1 cellular context compared by ENCODE assay signal in genomic region chr2:23924589-23925359, GRCh38.
TF ChIP-seq lines count a peak whose summit lies in the region.

No MANE protein-coding gene starts in this region.

TF ChIP-seq in IMR-90, 13 proteins besides CTCF, POLR2A, EP300 and RAD21:
- TF ChIP-seq RCOR1 (IDR thresholded peaks at IDR 0.05; ENCODE audit: insufficient replicate concordance, low read length) (no peak), ELK1 (IDR thresholded peaks at IDR 0.05; ENCODE audit: borderline replicate concordance, low read depth, low read length) (no peak), FOS (IDR thresholded peaks at IDR 0.05; ENCODE audit: low read depth, low read length) (no peak), MAZ (IDR thresholded peaks at IDR 0.05; ENCODE audit: borderline replicate concordance, low read depth, low read length) (no peak), RFX5 (IDR thresholded peaks at IDR 0.05; ENCODE audit: low read depth, low read length) (no peak), BHLHE40 (IDR thresholded peaks at IDR 0.05; ENCODE audit: low read depth, low read length) (no peak), MAFK (IDR thresholded peaks at IDR 0.05; ENCODE audit: low read depth, low read length) (no peak), MXI1 (IDR thresholded peaks at IDR 0.05; ENCODE audit: borderline replicate concordance, low read depth, low read length) (no peak)
